25 cellular contexts compared by ENCODE assay signal in genomic region chr17:74554909-74555308, GRCh38. TPM values are rescaled to one million over a fixed set of nuclear protein-coding genes. Genes with fewer than 3 reads are reported as not detected.
"Had no signal": no experiment of that assay in that cellular context is flagged by ENCODE, and none has a peak within 500 bp of the region (broad histone marks: within the 10 kb centered on the region; RNA-seq: fewer than 3 reads in every experiment).

No MANE protein-coding gene starts in this region.

- H3K9me3 Mint-ChIP-seq: activated naive CD4-positive, alpha-beta T cell treated with anti-CD3 and anti-CD28 coated beads, Interleukin-2, amount 10 ng/mL, durations not matched to agents 7 days and 5 days; activated T-cell treated with anti-CD3 and anti-CD28 coated beads, Interleukin-2, amount 50 U/mL, for 4 hours; T-helper 1 cell treated with Interleukin-12 subunit alpha and Interleukin-12 subunit beta and Interleukin-4 antibody, amounts not matched to agents 30 μg/mL and 1 μg/mL, for 36 hours had no signal

- H3K27me3 Mint-ChIP-seq: activated naive CD8-positive, alpha-beta T cell treated with anti-CD3 and anti-CD28 coated beads for 36 hours had no signal

- H3K4me3 Mint-ChIP-seq: activated naive CD4-positive, alpha-beta T cell treated with anti-CD3 and anti-CD28 coated beads, Interleukin-2, amount 10 ng/mL, durations not matched to agents 7 days and 5 days; activated naive CD8-positive, alpha-beta T cell treated with anti-CD3 and anti-CD28 coated beads for 36 hours; activated T-cell treated with anti-CD3 and anti-CD28 coated beads, Interleukin-2, amount 50 U/mL, for 4 hours; T-helper 1 cell treated with Interleukin-12 subunit alpha and Interleukin-12 subunit beta and Interleukin-4 antibody, amounts not matched to agents 30 μg/mL and 1 μg/mL, for 36 hours had no signal

- H3K4me1 ChIP-seq: Peyer's patch had no signal

- DNase-seq: activated CD4-positive, alpha-beta T cell treated with anti-CD3 and anti-CD28 coated beads for 4 hours; activated CD4-positive, alpha-beta T cell treated with anti-CD3 and anti-CD28 coated beads, Interleukin-2, amount 50 U/mL, for 48 hours; activated gamma-delta T cell treated with Interleukin-2 at 50 U/mL for 16 hours; activated naive CD4-positive, alpha-beta T cell treated with anti-CD3 and anti-CD28 coated beads, Interleukin-2, amount 10 ng/mL, durations not matched to agents 7 days and 5 days; activated naive CD8-positive, alpha-beta T cell treated with anti-CD3 and anti-CD28 coated beads for 36 hours; activated T-cell treated with anti-CD3 and anti-CD28 coated beads, Interleukin-2, amount 50 U/mL, for 4 hours; brain microvascular endothelial cell; IMR-90; Kasumi-1; KBM-7; NCI-H1048; NCI-H1930; NCI-H2171; NCI-H226; NCI-H526 treated with DMSO at 0.1 percent for 48 hours; NCI-H82; NK-92 treated with Interleukin-12 subunit alpha and Interleukin-12 subunit beta, amount 100 ng/mL, for 24 hours; Peyer's patch; SHP77 treated with DMSO at 0.1 percent for 48 hours had no signal

- ATAC-seq: activated CD4-positive, CD25-positive, alpha-beta regulatory T cell treated with anti-CD3 and anti-CD28 coated beads, Interleukin-2, amount 50 U/mL, for 24 hours; activated T-cell treated with anti-CD3 and anti-CD28 coated beads, Interleukin-2, amount 50 U/mL, for 4 hours had no signal

- H3K4me3 ChIP-seq: cardiac muscle cell, Peyer's patch had no signal

- H3K27me3 ChIP-seq: brain microvascular endothelial cell, cardiac muscle cell, Peyer's patch had no signal

- H3K9me3 ChIP-seq: Peyer's patch had no signal

- H3K27ac ChIP-seq: brain microvascular endothelial cell, cardiac muscle cell, Peyer's patch had no signal

- H3K36me3 Mint-ChIP-seq: activated naive CD4-positive, alpha-beta T cell treated with anti-CD3 and anti-CD28 coated beads, Interleukin-2, amount 10 ng/mL, durations not matched to agents 7 days and 5 days; activated naive CD8-positive, alpha-beta T cell treated with anti-CD3 and anti-CD28 coated beads for 36 hours had no signal

- H3K27ac Mint-ChIP-seq: activated naive CD4-positive, alpha-beta T cell treated with anti-CD3 and anti-CD28 coated beads, Interleukin-2, amount 10 ng/mL, durations not matched to agents 7 days and 5 days; activated naive CD8-positive, alpha-beta T cell treated with anti-CD3 and anti-CD28 coated beads for 36 hours; T-helper 1 cell treated with Interleukin-12 subunit alpha and Interleukin-12 subunit beta and Interleukin-4 antibody, amounts not matched to agents 30 μg/mL and 1 μg/mL, for 36 hours had no signal

- H3K36me3 ChIP-seq: brain microvascular endothelial cell, cardiac muscle cell, Peyer's patch had no signal

RNA-seq across cellular contexts. Expression of gene CD300C, which starts 9.0 kb away (rescaled TPM):
- total RNA-seq: activated naive CD8-positive, alpha-beta T cell treated with anti-CD3 and anti-CD28 coated beads for 36 hours; activated T-cell treated with anti-CD3 and anti-CD28 coated beads, Interleukin-2, amount 50 U/mL, for 4 hours; IMR-90; Peyer's patch had no signal
- polyA plus RNA-seq: IMR-90 had no signal

RNA-seq across cellular contexts. Expression of gene CD300H, which starts 12.4 kb away (rescaled TPM):
- total RNA-seq: activated naive CD8-positive, alpha-beta T cell treated with anti-CD3 and anti-CD28 coated beads for 36 hours; activated T-cell treated with anti-CD3 and anti-CD28 coated beads, Interleukin-2, amount 50 U/mL, for 4 hours; cardiac muscle cell; IMR-90; NCI-H460; Peyer's patch; SK-MEL-5 had no signal
- polyA plus RNA-seq: cardiac muscle cell, IMR-90 had no signal

RNA-seq across cellular contexts. Expression of gene CD300LB, which starts 23.6 kb away (rescaled TPM):
- total RNA-seq: activated naive CD8-positive, alpha-beta T cell treated with anti-CD3 and anti-CD28 coated beads for 36 hours; activated T-cell treated with anti-CD3 and anti-CD28 coated beads, Interleukin-2, amount 50 U/mL, for 4 hours; cardiac muscle cell; IMR-90; NCI-H460; Peyer's patch; SK-MEL-5 had no signal
- polyA plus RNA-seq: cardiac muscle cell, IMR-90 had no signal

RNA-seq across cellular contexts. Expression of gene CD300LD, which starts 37.2 kb away (rescaled TPM):
- total RNA-seq: activated naive CD8-positive, alpha-beta T cell treated with anti-CD3 and anti-CD28 coated beads for 36 hours; activated T-cell treated with anti-CD3 and anti-CD28 coated beads, Interleukin-2, amount 50 U/mL, for 4 hours; cardiac muscle cell; IMR-90; NCI-H460; Peyer's patch; SK-MEL-5 had no signal
- polyA plus RNA-seq: adipose tissue, cardiac muscle cell, IMR-90 had no signal
